Comparison of ENCODE assay signal across 13 cellular contexts in the genomic region with DNA sequence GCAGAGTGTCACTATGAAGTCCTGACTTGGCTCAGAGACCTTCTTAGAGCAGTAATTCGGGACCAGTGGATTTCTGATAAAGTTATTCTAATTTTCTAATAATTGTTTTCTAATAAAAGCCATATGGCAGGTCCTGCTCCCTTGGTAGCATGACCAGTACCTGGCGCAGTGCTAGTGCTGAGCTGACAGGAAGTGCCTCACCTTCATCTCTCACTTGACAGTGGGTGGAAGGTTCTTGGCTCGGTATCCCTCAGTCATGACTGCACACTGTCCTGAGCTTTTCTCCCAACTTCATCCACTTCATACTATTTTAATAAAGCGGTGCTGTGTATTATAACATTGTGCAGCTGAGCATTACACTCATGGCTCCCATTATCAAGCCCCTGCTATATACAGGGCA. TPM values are rescaled to one million over a fixed set of nuclear protein-coding genes. Genes with fewer than 3 reads are reported as not detected.
A peak's percentile ranks its signal among the peaks of the same experiment; 100 is the strongest.
DNase-seq lines count a peak whose midpoint lies in the region; ATAC-seq and TF ChIP-seq lines count a peak whose summit lies in the region.
"Had no signal": no experiment of that assay in that cellular context is flagged by ENCODE, and none has a peak within 500 bp of the region (broad histone marks: within the 10 kb centered on the region; RNA-seq: fewer than 3 reads in every experiment).

No MANE protein-coding gene starts in this region.

- H3K4me3 Mint-ChIP-seq in natural killer cell, result no peak overlapping the region
- H3K4me3 Mint-ChIP-seq: CD8-positive, alpha-beta T cell had no signal

- H3K27ac Mint-ChIP-seq in natural killer cell, result peak overlapping the region; percentile 71 to 84
- H3K27ac Mint-ChIP-seq: CD8-positive, alpha-beta T cell had no signal

- no peaks in the 10 kb centered on the region for H3K27me3 Mint-ChIP-seq in natural killer cell (ENCODE audit: low read depth in 2 of 2)

- no peaks in the 10 kb centered on the region for H3K9me3 Mint-ChIP-seq in natural killer cell
- H3K9me3 Mint-ChIP-seq: CD8-positive, alpha-beta T cell had no signal

- no peak overlapping the region for H3K27ac ChIP-seq in BLaER1 treated with 17β-estradiol and CSF1 and Interleukin-3, amounts not matched to agents 10 nM and 100 nM
- H3K27ac ChIP-seq in KOPT-K1 (ENCODE audit: low read depth, low read length, poor library complexity, severe bottlenecking), result peak overlapping the region; percentile 89

- H3K9me3 ChIP-seq in BLaER1 treated with 17β-estradiol and CSF1 and Interleukin-3, amounts not matched to agents 10 nM and 100 nM (replicated peaks in 1 of 11), result peaks cover 0 to 10% (median 6%) of the 10 kb centered on the region in 11 experiments; a peak in 9 of 22 replicates
- peaks cover 6% of the 10 kb centered on the region for H3K9me3 ChIP-seq in KOPT-K1 (ENCODE audit: insufficient read depth, low read length, poor library complexity, severe bottlenecking)

- DNase-seq in dermis blood vessel endothelial cell, result peak; percentile 12
- DNase-seq in natural killer cell, result no peak
- no peak for DNase-seq in DMS79 (lab: John Stamatoyannopoulos, UW)
- no peak for DNase-seq in occipital lobe (lab: John Stamatoyannopoulos, UW)
- no peak for DNase-seq in CD1c-positive myeloid dendritic cell (ENCODE audit: extremely low spot score)
- DNase-seq: AML-193; CD8-positive, alpha-beta T cell; GOT3; NCI-H1105 treated with DMSO at 0.1 percent for 48 hours; NCI-H187; NCI-H69 had no signal

- ATAC-seq in natural killer cell, result no peak
- ATAC-seq: CD8-positive, alpha-beta T cell had no signal

- peaks cover 36 to 57% (median 46%) of the 10 kb centered on the region in 11 experiments for H3K36me3 ChIP-seq in BLaER1 treated with 17β-estradiol and CSF1 and Interleukin-3, amounts not matched to agents 10 nM and 100 nM
- peaks cover 89% of the 10 kb centered on the region for H3K36me3 ChIP-seq in KOPT-K1 (ENCODE audit: insufficient read depth, low read length)

- H3K4me1 ChIP-seq in BLaER1 treated with 17β-estradiol and CSF1 and Interleukin-3, amounts not matched to agents 10 nM and 100 nM, result peaks cover 24 to 50% (median 35%) of the 10 kb centered on the region in 10 experiments

- TF ChIP-seq CTCF in natural killer cell (IDR thresholded peaks at IDR 0.05), result no peak

- H3K4me2 ChIP-seq in BLaER1 treated with 17β-estradiol and CSF1 and Interleukin-3, amounts not matched to agents 10 nM and 100 nM, result peak overlapping the region; percentile 2 to 82 (median 72); a peak in 14 of 22 replicates

- H3K27me3 ChIP-seq in BLaER1 treated with 17β-estradiol and CSF1 and Interleukin-3, amounts not matched to agents 10 nM and 100 nM, result no peaks in the 10 kb centered on the region

- intact Hi-C loops in natural killer cell (cut with micrococcal nuclease), result no loop called here

- H3K9ac ChIP-seq in BLaER1 treated with 17β-estradiol and CSF1 and Interleukin-3, amounts not matched to agents 10 nM and 100 nM, result no peak overlapping the region

- H3K36me3 Mint-ChIP-seq in natural killer cell, result no peaks in the 10 kb centered on the region
- H3K36me3 Mint-ChIP-seq: CD8-positive, alpha-beta T cell had no signal

- peaks cover 0 to 5% (median 0%) of the 10 kb centered on the region in 11 experiments; a peak in 1 of 22 replicates for H4K20me1 ChIP-seq in BLaER1 treated with 17β-estradiol and CSF1 and Interleukin-3, amounts not matched to agents 10 nM and 100 nM

- H3K4me3 ChIP-seq in BLaER1 treated with 17β-estradiol and CSF1 and Interleukin-3, amounts not matched to agents 10 nM and 100 nM, result no peak overlapping the region

- H3K4me1 Mint-ChIP-seq in natural killer cell, result peaks cover 18 to 20% of the 10 kb centered on the region in 2 donors

RNA-seq across cellular contexts. Expression of a gene that starts 14.1 kb away (rescaled TPM):
- total RNA-seq in dermis blood vessel endothelial cell (16.3 and 24.3 TPM in 2 replicates), natural killer cell (10 to 100 TPM in 2 of 3 donors, 1 to 10 TPM in 1; 6.4 to 14.8 (median 10.3) TPM), occipital lobe (3.6 TPM)
